8 cellular contexts compared by ENCODE assay signal in the genomic region with DNA sequence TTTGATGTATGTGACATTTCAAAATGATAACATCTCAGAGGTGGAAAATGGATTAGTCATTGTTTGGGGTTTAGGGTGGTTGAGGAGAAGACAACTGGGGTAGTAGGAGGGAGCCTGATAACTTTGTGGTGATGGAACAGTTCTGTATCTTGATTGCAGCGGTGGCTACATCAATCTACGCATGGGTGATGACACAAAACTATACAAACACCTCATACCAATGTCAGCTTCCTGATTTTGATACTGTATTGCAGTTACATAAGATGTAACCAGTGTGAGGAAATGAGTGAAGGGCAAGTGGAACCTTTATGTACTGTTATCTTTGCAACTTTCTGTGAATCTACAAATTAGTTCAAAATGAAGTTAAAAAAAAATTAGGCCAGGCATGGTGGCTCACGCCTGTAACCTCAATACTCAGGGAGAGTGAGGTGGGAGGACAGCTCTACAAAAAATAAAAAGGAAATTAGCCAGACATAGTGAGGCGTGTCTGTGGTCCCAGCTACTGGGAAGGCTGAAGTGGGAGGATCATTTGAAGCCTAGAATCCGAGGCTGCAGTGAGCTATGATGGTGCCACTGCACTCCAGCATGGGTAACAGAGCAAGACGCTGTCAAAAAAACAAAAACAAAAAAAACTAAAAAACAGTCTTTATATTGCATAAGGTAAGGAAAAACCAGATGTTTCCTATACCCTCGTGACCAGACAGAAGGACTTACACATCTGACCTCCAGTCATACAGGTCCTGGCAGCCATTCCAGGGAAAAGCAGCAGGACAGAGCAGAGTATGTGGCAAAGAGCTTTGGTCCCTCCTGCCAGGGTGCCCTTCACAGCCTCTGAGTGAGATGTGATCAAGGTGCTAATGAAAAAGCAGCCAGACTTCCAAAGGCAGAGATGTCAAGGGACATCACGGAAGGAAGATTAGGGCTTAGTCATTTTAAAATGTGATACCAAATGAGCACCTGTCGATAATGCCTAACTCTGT. TPM values are rescaled to one million over a fixed set of nuclear protein-coding genes. Genes with fewer than 3 reads are reported as not detected.
DNase-seq lines count a peak whose midpoint lies in the region; ATAC-seq and TF ChIP-seq lines count a peak whose summit lies in the region.

No MANE protein-coding gene starts in this region.

- H3K27me3 Mint-ChIP-seq in activated B cell treated with CpG ODN at 0.5 μM for 24 hours: no peaks in the 10 kb centered on the region
- no peaks in the 10 kb centered on the region for H3K27me3 Mint-ChIP-seq in stimulated activated naive B cell treated with anti-CD40 and anti-IgM and Interleukin-4, amounts not matched to agents 10 μg/mL and 1 μg/mL and 100 μg/mL, for 72 hours
- no peaks in the 10 kb centered on the region for H3K27me3 Mint-ChIP-seq in endodermal cell (ENCODE audit: insufficient read depth)

- H3K4me1 Mint-ChIP-seq in activated B cell treated with CpG ODN at 0.5 μM for 24 hours (peaks cover 10% of the 10 kb centered on the region), endodermal cell (no peaks in the 10 kb centered on the region)
- H3K4me1 Mint-ChIP-seq in stimulated activated naive B cell treated with anti-CD40 and anti-IgM and Interleukin-4, amounts not matched to agents 10 μg/mL and 1 μg/mL and 100 μg/mL, for 72 hours: peaks cover 8 to 18% of the 10 kb centered on the region in 2 donors

- peaks cover 15% of the 10 kb centered on the region for H3K9me3 ChIP-seq in endodermal cell (ENCODE audit: control insufficient read depth, low read length)

- H3K27ac Mint-ChIP-seq in activated B cell treated with CpG ODN at 0.5 μM for 24 hours: no peak overlapping the region
- peak overlapping the region; percentile 14 for H3K27ac Mint-ChIP-seq in stimulated activated naive B cell treated with anti-CD40 and anti-IgM and Interleukin-4, amounts not matched to agents 10 μg/mL and 1 μg/mL and 100 μg/mL, for 72 hours
- no peak overlapping the region for H3K27ac Mint-ChIP-seq in endodermal cell

- H3K36me3 Mint-ChIP-seq in activated B cell treated with CpG ODN at 0.5 μM for 24 hours (ENCODE audit: low read depth) (no peaks in the 10 kb centered on the region), endodermal cell (ENCODE audit: low read depth) (peaks cover 7% of the 10 kb centered on the region)
- no peaks in the 10 kb centered on the region for H3K36me3 Mint-ChIP-seq in stimulated activated naive B cell treated with anti-CD40 and anti-IgM and Interleukin-4, amounts not matched to agents 10 μg/mL and 1 μg/mL and 100 μg/mL, for 72 hours

- H3K4me1 ChIP-seq in endodermal cell (ENCODE audit: control insufficient read depth, insufficient read depth, low read length): no peaks in the 10 kb centered on the region

- peak; percentile 97 to 98 for ATAC-seq in activated CD4-positive, CD25-positive, alpha-beta regulatory T cell treated with anti-CD3 and anti-CD28 coated beads, Interleukin-2, amount 50 U/mL, for 24 hours
- peak; percentile 71 for ATAC-seq in activated B cell treated with CpG ODN at 0.5 μM for 24 hours (ENCODE audit: low read depth)
- peak; percentile 98 to 99 for ATAC-seq in stimulated activated naive B cell treated with anti-CD40 and anti-IgM and Interleukin-4, amounts not matched to agents 10 μg/mL and 1 μg/mL and 100 μg/mL, for 72 hours (replicated peaks)

- DNase-seq in activated CD4-positive, CD25-positive, alpha-beta regulatory T cell (lab: John Stamatoyannopoulos, UW): no peak
- DNase-seq in activated B cell treated with CpG ODN at 0.5 μM for 24 hours (no peak), fibroblast of pulmonary artery (ENCODE audit: low read depth) (peak; percentile 44), endodermal cell (no peak), hepatic stellate cell (ENCODE audit: low spot score) (no peak), NCI-H2196 treated with DMSO at 0.1 percent for 48 hours (lab: John Stamatoyannopoulos, UW; ENCODE audit: unreplicated experiment) (no peak)
- DNase-seq in stimulated activated naive B cell treated with anti-CD40 and anti-IgM and Interleukin-4, amounts not matched to agents 10 μg/mL and 1 μg/mL and 100 μg/mL, for 72 hours: peak; percentile 12

- H3K4me3 ChIP-seq in fibroblast of pulmonary artery (replicated peaks; ENCODE audit: low read depth, low read length) (no peak overlapping the region), endodermal cell (ENCODE audit: low read length) (no peak overlapping the region)

- no peaks in the 10 kb centered on the region for H3K9me3 Mint-ChIP-seq in activated B cell treated with CpG ODN at 0.5 μM for 24 hours
- no peaks in the 10 kb centered on the region for H3K9me3 Mint-ChIP-seq in stimulated activated naive B cell treated with anti-CD40 and anti-IgM and Interleukin-4, amounts not matched to agents 10 μg/mL and 1 μg/mL and 100 μg/mL, for 72 hours
- peaks cover 37% of the 10 kb centered on the region for H3K9me3 Mint-ChIP-seq in endodermal cell

- H3K36me3 ChIP-seq in endodermal cell (ENCODE audit: control insufficient read depth, insufficient read depth, low read length): no peaks in the 10 kb centered on the region

- H3K9ac ChIP-seq in endodermal cell (ENCODE audit: extremely low read depth, low read length, poor library complexity, severe bottlenecking): no peak overlapping the region

- H3K4me3 Mint-ChIP-seq in activated B cell treated with CpG ODN at 0.5 μM for 24 hours (no peak overlapping the region), endodermal cell (no peak overlapping the region)
- no peak overlapping the region for H3K4me3 Mint-ChIP-seq in stimulated activated naive B cell treated with anti-CD40 and anti-IgM and Interleukin-4, amounts not matched to agents 10 μg/mL and 1 μg/mL and 100 μg/mL, for 72 hours

- intact Hi-C loops in activated B cell treated with CpG ODN at 0.5 μM for 24 hours (cut with micrococcal nuclease): no loop called here

- WGBS in endodermal cell (ENCODE audit: insufficient coverage in 1 of 2, insufficient read length in 1 of 2), 2 experiments: 92 to 95% methylated on average over 6 to 8 of the region's 9 CpGs

- no peak for TF ChIP-seq CTCF in activated B cell treated with CpG ODN at 0.5 μM for 24 hours (IDR thresholded peaks at IDR 0.05)
- no peak for TF ChIP-seq CTCF in fibroblast of pulmonary artery (IDR thresholded peaks at IDR 0.05; ENCODE audit: low read length, missing control alignments)
- TF ChIP-seq CTCF in endodermal cell (conservative IDR thresholded peaks at IDR 0.05): no peak

- CTCF ChIA-PET in activated B cell treated with CpG ODN at 0.5 μM for 24 hours (lab: Charles Lee): no interaction called here

- no peaks in the 10 kb centered on the region for H3K27me3 ChIP-seq in endodermal cell (ENCODE audit: control insufficient read depth, insufficient read depth, low read length, poor library complexity, severe bottlenecking)

- POLR2A ChIA-PET in activated B cell treated with CpG ODN at 0.5 μM for 24 hours (lab: Charles Lee): no interaction called here

- H3K27ac ChIP-seq in endodermal cell (ENCODE audit: low read depth, low read length): no peak overlapping the region

RNA-seq across cellular contexts. Expression of gene CYTH3, which starts 50.8 kb away (rescaled TPM):
- total RNA-seq in activated B cell treated with CpG ODN at 0.5 μM for 24 hours (2.6 and 3.6 TPM in 2 replicates), endodermal cell (10 to 100 TPM; 10.6 to 10.8 TPM)
- 17.0 TPM for polyA plus RNA-seq in endodermal cell (2013, experiment 1 of 2)
- 16.5 TPM for polyA plus RNA-seq in endodermal cell (2013, experiment 2 of 2)

Comparison
In these comparisons a context has a peak if more than half of its experiments do, and no peak if none do; other contexts are left out.
1. DNase-seq: peak in fibroblast of pulmonary artery (single experiment) and stimulated activated naive B cell treated with anti-CD40 and anti-IgM and Interleukin-4, amounts not matched to agents 10 μg/mL and 1 μg/mL and 100 μg/mL, for 72 hours (single experiment); none in activated CD4-positive, CD25-positive, alpha-beta regulatory T cell (0 of 4), activated B cell treated with CpG ODN at 0.5 μM for 24 hours (single experiment), endodermal cell (single experiment), hepatic stellate cell (single experiment) and NCI-H2196 treated with DMSO at 0.1 percent for 48 hours (single experiment).
2. Peak in every context shown above with its lines, with median percentiles within 50 percentile points of each other: ATAC-seq.